ENCODE assay signal across 1 cellular context in the genomic region with DNA sequence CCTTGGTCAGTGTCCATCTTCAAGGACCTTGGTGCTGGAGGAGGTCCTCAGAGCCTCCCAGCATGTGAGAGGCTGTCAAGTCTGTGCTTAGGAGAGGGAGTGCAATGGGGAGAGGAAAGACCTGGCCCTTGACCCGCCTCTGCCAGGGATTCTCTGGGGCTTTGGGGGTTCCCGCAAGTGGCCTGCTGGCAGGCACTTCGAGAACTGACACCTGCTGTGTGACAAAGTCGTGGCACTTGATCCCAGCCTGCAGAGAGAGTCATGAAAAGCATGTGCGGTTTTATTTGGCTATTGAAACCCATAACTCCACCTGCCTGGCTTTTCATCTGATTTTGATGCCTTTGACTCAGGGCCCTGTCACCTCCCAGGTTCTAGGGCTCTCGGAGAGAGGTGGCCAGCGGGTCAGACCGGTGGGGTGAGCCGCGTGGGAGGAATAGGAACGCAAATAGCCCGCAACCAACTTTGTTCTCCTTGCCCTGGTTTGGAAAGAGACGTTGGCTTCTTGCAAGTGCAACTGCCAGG.
TF ChIP-seq lines count a peak whose summit lies in the region.

No MANE protein-coding gene starts in this region.

TF ChIP-seq in K562, 482 proteins besides CTCF, POLR2A, EP300 and RAD21 (continued from another document and continues in another):
- TF ChIP-seq, protein P1, sequence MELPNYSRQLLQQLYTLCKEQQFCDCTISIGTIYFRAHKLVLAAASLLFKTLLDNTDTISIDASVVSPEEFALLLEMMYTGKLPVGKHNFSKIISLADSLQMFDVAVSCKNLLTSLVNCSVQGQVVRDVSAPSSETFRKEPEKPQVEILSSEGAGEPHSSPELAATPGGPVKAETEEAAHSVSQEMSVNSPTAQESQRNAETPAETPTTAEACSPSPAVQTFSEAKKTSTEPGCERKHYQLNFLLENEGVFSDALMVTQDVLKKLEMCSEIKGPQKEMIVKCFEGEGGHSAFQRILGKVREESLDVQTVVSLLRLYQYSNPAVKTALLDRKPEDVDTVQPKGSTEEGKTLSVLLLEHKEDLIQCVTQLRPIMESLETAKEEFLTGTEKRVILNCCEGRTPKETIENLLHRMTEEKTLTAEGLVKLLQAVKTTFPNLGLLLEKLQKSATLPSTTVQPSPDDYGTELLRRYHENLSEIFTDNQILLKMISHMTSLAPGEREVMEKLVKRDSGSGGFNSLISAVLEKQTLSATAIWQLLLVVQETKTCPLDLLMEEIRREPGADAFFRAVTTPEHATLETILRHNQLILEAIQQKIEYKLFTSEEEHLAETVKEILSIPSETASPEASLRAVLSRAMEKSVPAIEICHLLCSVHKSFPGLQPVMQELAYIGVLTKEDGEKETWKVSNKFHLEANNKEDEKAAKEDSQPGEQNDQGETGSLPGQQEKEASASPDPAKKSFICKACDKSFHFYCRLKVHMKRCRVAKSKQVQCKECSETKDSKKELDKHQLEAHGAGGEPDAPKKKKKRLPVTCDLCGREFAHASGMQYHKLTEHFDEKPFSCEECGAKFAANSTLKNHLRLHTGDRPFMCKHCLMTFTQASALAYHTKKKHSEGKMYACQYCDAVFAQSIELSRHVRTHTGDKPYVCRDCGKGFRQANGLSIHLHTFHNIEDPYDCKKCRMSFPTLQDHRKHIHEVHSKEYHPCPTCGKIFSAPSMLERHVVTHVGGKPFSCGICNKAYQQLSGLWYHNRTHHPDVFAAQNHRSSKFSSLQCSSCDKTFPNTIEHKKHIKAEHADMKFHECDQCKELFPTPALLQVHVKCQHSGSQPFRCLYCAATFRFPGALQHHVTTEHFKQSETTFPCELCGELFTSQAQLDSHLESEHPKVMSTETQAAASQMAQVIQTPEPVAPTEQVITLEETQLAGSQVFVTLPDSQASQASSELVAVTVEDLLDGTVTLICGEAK (IDR thresholded peaks at IDR 0.05) = no peak
- TF ChIP-seq, protein P1 (CRISPR knock-in tag; IDR thresholded peaks at IDR 0.05) = no peak
- no peak for TF ChIP-seq NFIC (IDR thresholded peaks at IDR 0.05)
- TF ChIP-seq, protein P2, sequence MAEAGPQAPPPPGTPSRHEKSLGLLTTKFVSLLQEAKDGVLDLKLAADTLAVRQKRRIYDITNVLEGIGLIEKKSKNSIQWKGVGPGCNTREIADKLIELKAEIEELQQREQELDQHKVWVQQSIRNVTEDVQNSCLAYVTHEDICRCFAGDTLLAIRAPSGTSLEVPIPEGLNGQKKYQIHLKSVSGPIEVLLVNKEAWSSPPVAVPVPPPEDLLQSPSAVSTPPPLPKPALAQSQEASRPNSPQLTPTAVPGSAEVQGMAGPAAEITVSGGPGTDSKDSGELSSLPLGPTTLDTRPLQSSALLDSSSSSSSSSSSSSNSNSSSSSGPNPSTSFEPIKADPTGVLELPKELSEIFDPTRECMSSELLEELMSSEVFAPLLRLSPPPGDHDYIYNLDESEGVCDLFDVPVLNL (CRISPR knock-in tag; IDR thresholded peaks at IDR 0.05; ENCODE audit: low read depth) = no peak
- TF ChIP-seq JUN (IDR thresholded peaks at IDR 0.05; ENCODE audit: borderline replicate concordance, low read depth, low read length) = no peak
- TF ChIP-seq JUN (CRISPR knock-in tag; IDR thresholded peaks at IDR 0.05; ENCODE audit: borderline replicate concordance) = no peak
- TF ChIP-seq, protein P3, sequence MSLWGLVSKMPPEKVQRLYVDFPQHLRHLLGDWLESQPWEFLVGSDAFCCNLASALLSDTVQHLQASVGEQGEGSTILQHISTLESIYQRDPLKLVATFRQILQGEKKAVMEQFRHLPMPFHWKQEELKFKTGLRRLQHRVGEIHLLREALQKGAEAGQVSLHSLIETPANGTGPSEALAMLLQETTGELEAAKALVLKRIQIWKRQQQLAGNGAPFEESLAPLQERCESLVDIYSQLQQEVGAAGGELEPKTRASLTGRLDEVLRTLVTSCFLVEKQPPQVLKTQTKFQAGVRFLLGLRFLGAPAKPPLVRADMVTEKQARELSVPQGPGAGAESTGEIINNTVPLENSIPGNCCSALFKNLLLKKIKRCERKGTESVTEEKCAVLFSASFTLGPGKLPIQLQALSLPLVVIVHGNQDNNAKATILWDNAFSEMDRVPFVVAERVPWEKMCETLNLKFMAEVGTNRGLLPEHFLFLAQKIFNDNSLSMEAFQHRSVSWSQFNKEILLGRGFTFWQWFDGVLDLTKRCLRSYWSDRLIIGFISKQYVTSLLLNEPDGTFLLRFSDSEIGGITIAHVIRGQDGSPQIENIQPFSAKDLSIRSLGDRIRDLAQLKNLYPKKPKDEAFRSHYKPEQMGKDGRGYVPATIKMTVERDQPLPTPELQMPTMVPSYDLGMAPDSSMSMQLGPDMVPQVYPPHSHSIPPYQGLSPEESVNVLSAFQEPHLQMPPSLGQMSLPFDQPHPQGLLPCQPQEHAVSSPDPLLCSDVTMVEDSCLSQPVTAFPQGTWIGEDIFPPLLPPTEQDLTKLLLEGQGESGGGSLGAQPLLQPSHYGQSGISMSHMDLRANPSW (CRISPR knock-in tag; IDR thresholded peaks at IDR 0.05) = no peak
- no peak for TF ChIP-seq WHSC1 (IDR thresholded peaks at IDR 0.05; ENCODE audit: low read length)
- TF ChIP-seq GABPB2 (CRISPR knock-in tag; conservative IDR thresholded peaks at IDR 0.05) = no peak
- TF ChIP-seq SNRNP70 (optimal IDR thresholded peaks at IDR 0.05; ENCODE audit: low read depth, low read length) = no peak
- no peak for TF ChIP-seq DIDO1 (tag; IDR thresholded peaks at IDR 0.05; ENCODE audit: low read depth)
- TF ChIP-seq ZBTB17 (CRISPR knock-in tag; IDR thresholded peaks at IDR 0.05) = no peak
- no peak for TF ChIP-seq SNIP1 (IDR thresholded peaks at IDR 0.05; ENCODE audit: low read depth)
- TF ChIP-seq, protein P4, sequence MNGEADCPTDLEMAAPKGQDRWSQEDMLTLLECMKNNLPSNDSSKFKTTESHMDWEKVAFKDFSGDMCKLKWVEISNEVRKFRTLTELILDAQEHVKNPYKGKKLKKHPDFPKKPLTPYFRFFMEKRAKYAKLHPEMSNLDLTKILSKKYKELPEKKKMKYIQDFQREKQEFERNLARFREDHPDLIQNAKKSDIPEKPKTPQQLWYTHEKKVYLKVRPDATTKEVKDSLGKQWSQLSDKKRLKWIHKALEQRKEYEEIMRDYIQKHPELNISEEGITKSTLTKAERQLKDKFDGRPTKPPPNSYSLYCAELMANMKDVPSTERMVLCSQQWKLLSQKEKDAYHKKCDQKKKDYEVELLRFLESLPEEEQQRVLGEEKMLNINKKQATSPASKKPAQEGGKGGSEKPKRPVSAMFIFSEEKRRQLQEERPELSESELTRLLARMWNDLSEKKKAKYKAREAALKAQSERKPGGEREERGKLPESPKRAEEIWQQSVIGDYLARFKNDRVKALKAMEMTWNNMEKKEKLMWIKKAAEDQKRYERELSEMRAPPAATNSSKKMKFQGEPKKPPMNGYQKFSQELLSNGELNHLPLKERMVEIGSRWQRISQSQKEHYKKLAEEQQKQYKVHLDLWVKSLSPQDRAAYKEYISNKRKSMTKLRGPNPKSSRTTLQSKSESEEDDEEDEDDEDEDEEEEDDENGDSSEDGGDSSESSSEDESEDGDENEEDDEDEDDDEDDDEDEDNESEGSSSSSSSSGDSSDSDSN (IDR thresholded peaks at IDR 0.05; ENCODE audit: borderline replicate concordance in 1 of 2, low read depth in 2 of 2, low read length in 2 of 2) = 0 out of 4 replicates have a peak, but pooled peaks of 1 of the 2 experiments have one; percentile 15
- TF ChIP-seq, protein P5, sequence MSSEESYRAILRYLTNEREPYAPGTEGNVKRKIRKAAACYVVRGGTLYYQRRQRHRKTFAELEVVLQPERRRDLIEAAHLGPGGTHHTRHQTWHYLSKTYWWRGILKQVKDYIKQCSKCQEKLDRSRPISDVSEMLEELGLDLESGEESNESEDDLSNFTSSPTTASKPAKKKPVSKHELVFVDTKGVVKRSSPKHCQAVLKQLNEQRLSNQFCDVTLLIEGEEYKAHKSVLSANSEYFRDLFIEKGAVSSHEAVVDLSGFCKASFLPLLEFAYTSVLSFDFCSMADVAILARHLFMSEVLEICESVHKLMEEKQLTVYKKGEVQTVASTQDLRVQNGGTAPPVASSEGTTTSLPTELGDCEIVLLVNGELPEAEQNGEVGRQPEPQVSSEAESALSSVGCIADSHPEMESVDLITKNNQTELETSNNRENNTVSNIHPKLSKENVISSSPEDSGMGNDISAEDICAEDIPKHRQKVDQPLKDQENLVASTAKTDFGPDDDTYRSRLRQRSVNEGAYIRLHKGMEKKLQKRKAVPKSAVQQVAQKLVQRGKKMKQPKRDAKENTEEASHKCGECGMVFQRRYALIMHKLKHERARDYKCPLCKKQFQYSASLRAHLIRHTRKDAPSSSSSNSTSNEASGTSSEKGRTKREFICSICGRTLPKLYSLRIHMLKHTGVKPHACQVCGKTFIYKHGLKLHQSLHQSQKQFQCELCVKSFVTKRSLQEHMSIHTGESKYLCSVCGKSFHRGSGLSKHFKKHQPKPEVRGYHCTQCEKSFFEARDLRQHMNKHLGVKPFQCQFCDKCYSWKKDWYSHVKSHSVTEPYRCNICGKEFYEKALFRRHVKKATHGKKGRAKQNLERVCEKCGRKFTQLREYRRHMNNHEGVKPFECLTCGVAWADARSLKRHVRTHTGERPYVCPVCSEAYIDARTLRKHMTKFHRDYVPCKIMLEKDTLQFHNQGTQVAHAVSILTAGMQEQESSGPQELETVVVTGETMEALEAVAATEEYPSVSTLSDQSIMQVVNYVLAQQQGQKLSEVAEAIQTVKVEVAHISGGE (CRISPR knock-in tag; IDR thresholded peaks at IDR 0.05) = no peak
- TF ChIP-seq, protein P6, sequence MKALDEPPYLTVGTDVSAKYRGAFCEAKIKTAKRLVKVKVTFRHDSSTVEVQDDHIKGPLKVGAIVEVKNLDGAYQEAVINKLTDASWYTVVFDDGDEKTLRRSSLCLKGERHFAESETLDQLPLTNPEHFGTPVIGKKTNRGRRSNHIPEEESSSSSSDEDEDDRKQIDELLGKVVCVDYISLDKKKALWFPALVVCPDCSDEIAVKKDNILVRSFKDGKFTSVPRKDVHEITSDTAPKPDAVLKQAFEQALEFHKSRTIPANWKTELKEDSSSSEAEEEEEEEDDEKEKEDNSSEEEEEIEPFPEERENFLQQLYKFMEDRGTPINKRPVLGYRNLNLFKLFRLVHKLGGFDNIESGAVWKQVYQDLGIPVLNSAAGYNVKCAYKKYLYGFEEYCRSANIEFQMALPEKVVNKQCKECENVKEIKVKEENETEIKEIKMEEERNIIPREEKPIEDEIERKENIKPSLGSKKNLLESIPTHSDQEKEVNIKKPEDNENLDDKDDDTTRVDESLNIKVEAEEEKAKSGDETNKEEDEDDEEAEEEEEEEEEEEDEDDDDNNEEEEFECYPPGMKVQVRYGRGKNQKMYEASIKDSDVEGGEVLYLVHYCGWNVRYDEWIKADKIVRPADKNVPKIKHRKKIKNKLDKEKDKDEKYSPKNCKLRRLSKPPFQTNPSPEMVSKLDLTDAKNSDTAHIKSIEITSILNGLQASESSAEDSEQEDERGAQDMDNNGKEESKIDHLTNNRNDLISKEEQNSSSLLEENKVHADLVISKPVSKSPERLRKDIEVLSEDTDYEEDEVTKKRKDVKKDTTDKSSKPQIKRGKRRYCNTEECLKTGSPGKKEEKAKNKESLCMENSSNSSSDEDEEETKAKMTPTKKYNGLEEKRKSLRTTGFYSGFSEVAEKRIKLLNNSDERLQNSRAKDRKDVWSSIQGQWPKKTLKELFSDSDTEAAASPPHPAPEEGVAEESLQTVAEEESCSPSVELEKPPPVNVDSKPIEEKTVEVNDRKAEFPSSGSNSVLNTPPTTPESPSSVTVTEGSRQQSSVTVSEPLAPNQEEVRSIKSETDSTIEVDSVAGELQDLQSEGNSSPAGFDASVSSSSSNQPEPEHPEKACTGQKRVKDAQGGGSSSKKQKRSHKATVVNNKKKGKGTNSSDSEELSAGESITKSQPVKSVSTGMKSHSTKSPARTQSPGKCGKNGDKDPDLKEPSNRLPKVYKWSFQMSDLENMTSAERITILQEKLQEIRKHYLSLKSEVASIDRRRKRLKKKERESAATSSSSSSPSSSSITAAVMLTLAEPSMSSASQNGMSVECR (CRISPR knock-in tag; IDR thresholded peaks at IDR 0.05) = no peak
- 0 out of 4 replicates have a peak, but pooled peaks of 1 of the 2 experiments have one; percentile 16 for TF ChIP-seq SIN3A (IDR thresholded peaks at IDR 0.05; ENCODE audit: borderline replicate concordance in 2 of 2, control insufficient read depth in 1 of 2, low read depth in 2 of 2, low read length in 2 of 2)
- no peak for TF ChIP-seq THRAP3 (IDR thresholded peaks at IDR 0.05; ENCODE audit: borderline replicate concordance)
- TF ChIP-seq, protein P7, sequence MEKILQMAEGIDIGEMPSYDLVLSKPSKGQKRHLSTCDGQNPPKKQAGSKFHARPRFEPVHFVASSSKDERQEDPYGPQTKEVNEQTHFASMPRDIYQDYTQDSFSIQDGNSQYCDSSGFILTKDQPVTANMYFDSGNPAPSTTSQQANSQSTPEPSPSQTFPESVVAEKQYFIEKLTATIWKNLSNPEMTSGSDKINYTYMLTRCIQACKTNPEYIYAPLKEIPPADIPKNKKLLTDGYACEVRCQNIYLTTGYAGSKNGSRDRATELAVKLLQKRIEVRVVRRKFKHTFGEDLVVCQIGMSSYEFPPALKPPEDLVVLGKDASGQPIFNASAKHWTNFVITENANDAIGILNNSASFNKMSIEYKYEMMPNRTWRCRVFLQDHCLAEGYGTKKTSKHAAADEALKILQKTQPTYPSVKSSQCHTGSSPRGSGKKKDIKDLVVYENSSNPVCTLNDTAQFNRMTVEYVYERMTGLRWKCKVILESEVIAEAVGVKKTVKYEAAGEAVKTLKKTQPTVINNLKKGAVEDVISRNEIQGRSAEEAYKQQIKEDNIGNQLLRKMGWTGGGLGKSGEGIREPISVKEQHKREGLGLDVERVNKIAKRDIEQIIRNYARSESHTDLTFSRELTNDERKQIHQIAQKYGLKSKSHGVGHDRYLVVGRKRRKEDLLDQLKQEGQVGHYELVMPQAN (IDR thresholded peaks at IDR 0.05; ENCODE audit: borderline replicate concordance) = 0 out of 2 replicates have a peak, but pooled peaks have one; percentile 3
- no peak for TF ChIP-seq ZNF583 (CRISPR knock-in tag; IDR thresholded peaks at IDR 0.05)
- 0 out of 2 replicates have a peak, but pooled peaks have one; percentile 70 for TF ChIP-seq BRD4 (IDR thresholded peaks at IDR 0.05)
- no peak for TF ChIP-seq SRSF1 (IDR thresholded peaks at IDR 0.05; ENCODE audit: low read depth, low read length)
- TF ChIP-seq BRD9 (IDR thresholded peaks at IDR 0.05; ENCODE audit: low read depth, partially characterized antibody) = no peak
